Comparison of ENCODE assay signal across 10 cellular contexts in the genomic region with DNA sequence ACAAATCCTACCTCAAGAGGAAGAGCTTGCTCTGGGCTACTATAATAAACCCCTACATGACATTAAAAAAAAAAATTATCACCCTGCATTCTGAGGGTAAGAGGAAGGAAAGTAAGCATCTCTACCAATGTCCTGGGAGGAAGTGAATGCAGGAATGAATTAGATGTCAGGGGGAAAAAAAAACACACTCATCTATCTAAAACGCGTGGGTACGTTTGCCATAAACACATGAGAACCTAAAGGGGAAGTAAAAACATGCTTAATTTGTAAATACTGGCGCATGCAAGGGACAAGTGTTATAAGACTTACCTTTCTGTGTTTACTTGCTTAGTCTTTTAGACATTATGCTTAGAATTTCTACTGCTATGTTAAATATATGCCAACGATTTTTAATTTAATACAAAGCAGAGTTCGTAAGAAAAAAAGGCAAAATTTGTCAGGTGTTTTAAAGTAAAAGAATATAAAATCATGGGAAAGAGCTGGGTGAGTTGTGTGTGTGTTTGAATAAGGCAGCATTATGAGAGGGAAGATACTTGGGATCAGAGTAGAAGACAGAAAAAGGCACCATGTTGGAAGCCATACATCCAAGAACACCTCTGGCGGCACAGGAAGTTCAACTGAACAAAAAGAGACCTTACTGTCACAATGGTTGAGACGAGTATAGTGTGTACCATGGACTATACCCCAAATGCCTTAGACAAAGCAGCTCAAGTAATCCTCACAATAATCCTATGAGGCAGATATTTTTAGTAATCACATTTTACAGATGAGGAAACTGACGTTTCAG. TPM values are rescaled to one million over a fixed set of nuclear protein-coding genes. Genes with fewer than 3 reads are reported as not detected.
DNase-seq lines count a peak whose midpoint lies in the region; ATAC-seq, FAIRE-seq and TF ChIP-seq lines count a peak whose summit lies in the region.
"Had no signal": no experiment of that assay in that cellular context is flagged by ENCODE, and none has a peak within 500 bp of the region (broad histone marks: within the 10 kb centered on the region; RNA-seq: fewer than 3 reads in every experiment).

No MANE protein-coding gene starts in this region.

- peaks cover 2% of the 10 kb centered on the region for H3K27me3 Mint-ChIP-seq in activated CD8-positive, alpha-beta T cell treated with anti-CD3 and anti-CD28 coated beads, Interleukin-2, amount 10 ng/mL, durations not matched to agents 7 days and 5 days (ENCODE audit: low read depth)
- peaks cover 0 to 1% (median 0%) of the 10 kb centered on the region in 5 donors for H3K27me3 Mint-ChIP-seq in naive thymus-derived CD8-positive, alpha-beta T cell

- no peaks in the 10 kb centered on the region for H3K9me3 Mint-ChIP-seq in activated CD8-positive, alpha-beta T cell treated with anti-CD3 and anti-CD28 coated beads, Interleukin-2, amount 10 ng/mL, durations not matched to agents 7 days and 5 days (ENCODE audit: insufficient read depth)
- no peaks in the 10 kb centered on the region for H3K9me3 Mint-ChIP-seq in naive thymus-derived CD8-positive, alpha-beta T cell

- H3K4me1 Mint-ChIP-seq in activated CD8-positive, alpha-beta T cell treated with anti-CD3 and anti-CD28 coated beads, Interleukin-2, amount 10 ng/mL, durations not matched to agents 7 days and 5 days (ENCODE audit: low read depth): peaks cover 38% of the 10 kb centered on the region
- peaks cover 26 to 50% (median 36%) of the 10 kb centered on the region in 4 donors for H3K4me1 Mint-ChIP-seq in naive thymus-derived CD8-positive, alpha-beta T cell

- H3K27ac ChIP-seq in HL-60 (replicated peaks): peak overlapping the region; percentile 84

- H3K27ac Mint-ChIP-seq in activated CD8-positive, alpha-beta T cell treated with anti-CD3 and anti-CD28 coated beads, Interleukin-2, amount 10 ng/mL, durations not matched to agents 7 days and 5 days: no peak overlapping the region
- peak overlapping the region in 7 of 10 donors; percentile 44 to 92 (median 88) for H3K27ac Mint-ChIP-seq in naive thymus-derived CD8-positive, alpha-beta T cell

- H3K4me3 Mint-ChIP-seq in activated CD8-positive, alpha-beta T cell treated with anti-CD3 and anti-CD28 coated beads, Interleukin-2, amount 10 ng/mL, durations not matched to agents 7 days and 5 days: peak overlapping the region; percentile 89
- peak overlapping the region in 8 of 10 donors; percentile 89 to 93 (median 92) for H3K4me3 Mint-ChIP-seq in naive thymus-derived CD8-positive, alpha-beta T cell

- POLR2A ChIA-PET in activated CD8-positive, alpha-beta T cell treated with anti-CD3 and anti-CD28 coated beads, Interleukin-2, amount 10 ng/mL, durations not matched to agents 7 days and 5 days (lab: Charles Lee): interaction anchor here (0.6 kb wide), 1 partner anchor 54 kb away, joined by 3 read pairs; no protein-coding TSS in a partner anchor
- POLR2A ChIA-PET in naive thymus-derived CD8-positive, alpha-beta T cell (lab: Charles Lee): interaction anchor here (3.2 kb wide), 1 partner anchor 54 kb away, joined by 28 read pairs; a partner anchor contains a TSS

- no peak for TF ChIP-seq CTCF in D721Med (IDR thresholded peaks at IDR 0.05; ENCODE audit: insufficient read depth, missing control alignments)
- TF ChIP-seq CTCF in HL-60 (IDR thresholded peaks at IDR 0.05; ENCODE audit: insufficient read depth, low read length): no peak

- H3K27me3 ChIP-seq in HL-60 (ENCODE audit: insufficient read depth, poor library complexity, severe bottlenecking): no peaks in the 10 kb centered on the region

- peak; percentile 56 for FAIRE-seq in D721Med (lab: Jason Lieb, UNC)

- CTCF ChIA-PET in activated CD8-positive, alpha-beta T cell treated with anti-CD3 and anti-CD28 coated beads, Interleukin-2, amount 10 ng/mL, durations not matched to agents 7 days and 5 days (lab: Charles Lee): interaction anchor here (1.0 kb wide), 1 partner anchor 59 kb away, joined by 3 read pairs; no protein-coding TSS in a partner anchor

- DNase-seq in D721Med (ENCODE audit: insufficient read length, low spot score) (no peak), HL-60 (ENCODE audit: low read depth in 1 of 2, low spot score in 1 of 2) (peak; percentile 4 to 28), midbrain (lab: John Stamatoyannopoulos, UW) (no peak)
- DNase-seq in activated CD8-positive, alpha-beta T cell treated with anti-CD3 and anti-CD28 coated beads, Interleukin-2, amount 10 ng/mL, durations not matched to agents 7 days and 5 days: no peak
- no peak for DNase-seq in naive thymus-derived CD8-positive, alpha-beta T cell
- DNase-seq: cortex of kidney had no signal

- peaks cover 22% of the 10 kb centered on the region for H3K36me3 Mint-ChIP-seq in activated CD8-positive, alpha-beta T cell treated with anti-CD3 and anti-CD28 coated beads, Interleukin-2, amount 10 ng/mL, durations not matched to agents 7 days and 5 days (ENCODE audit: low read depth)
- peaks cover 0 to 2% (median 0%) of the 10 kb centered on the region in 3 donors for H3K36me3 Mint-ChIP-seq in naive thymus-derived CD8-positive, alpha-beta T cell

- ATAC-seq in activated CD8-positive, alpha-beta T cell treated with anti-CD3 and anti-CD28 coated beads, Interleukin-2, amount 10 ng/mL, durations not matched to agents 7 days and 5 days: no peak
- ATAC-seq in naive thymus-derived CD8-positive, alpha-beta T cell: no peak
- ATAC-seq in GM19395 (IDR thresholded peaks at IDR 0.05; ENCODE audit: unreplicated experiment): no peak
- ATAC-seq in HG02571 (IDR thresholded peaks at IDR 0.05; ENCODE audit: unreplicated experiment): no peak
- ATAC-seq in GM21381 (IDR thresholded peaks at IDR 0.05; ENCODE audit: unreplicated experiment): no peak

- peak overlapping the region; percentile 70 for H3K4me3 ChIP-seq in HL-60 (replicated peaks; ENCODE audit: insufficient read depth, low read length)

RNA-seq across cellular contexts. Expression of a gene that starts 1.5 kb away (rescaled TPM):
- 10 to 100 TPM; 16.7 to 17.1 TPM for total RNA-seq in activated CD8-positive, alpha-beta T cell treated with anti-CD3 and anti-CD28 coated beads, Interleukin-2, amount 10 ng/mL, durations not matched to agents 7 days and 5 days
- total RNA-seq in naive thymus-derived CD8-positive, alpha-beta T cell: 1 to 10 TPM; 7.8 to 8.0 TPM
- 1 to 10 TPM; 1.8 to 3.0 (median 2.1) TPM for polyA plus RNA-seq in naive thymus-derived CD8-positive, alpha-beta T cell

RNA-seq across cellular contexts. Expression of a gene that starts 1.8 kb away (rescaled TPM):
- total RNA-seq in activated CD8-positive, alpha-beta T cell treated with anti-CD3 and anti-CD28 coated beads, Interleukin-2, amount 10 ng/mL, durations not matched to agents 7 days and 5 days: under 1 TPM; 0.23 to 0.40 TPM
- total RNA-seq in naive thymus-derived CD8-positive, alpha-beta T cell: under 1 TPM in 1 of 2 experiments, not detected in 1; 0.44 TPM
- polyA plus RNA-seq in naive thymus-derived CD8-positive, alpha-beta T cell: under 1 TPM in 1 of 3 donors, not detected in 2; 0.07 TPM
- total RNA-seq: T-helper 1 cell treated with Interleukin-12 subunit alpha and Interleukin-12 subunit beta and Interleukin-4 antibody, amounts not matched to agents 30 ng/mL and 1 ng/mL, for 36 hours had no signal

RNA-seq across cellular contexts. Expression of a gene that starts 48.0 kb away (rescaled TPM):
- under 1 TPM; 0.29 TPM for total RNA-seq in activated CD8-positive, alpha-beta T cell treated with anti-CD3 and anti-CD28 coated beads, Interleukin-2, amount 10 ng/mL, durations not matched to agents 7 days and 5 days
- total RNA-seq in naive thymus-derived CD8-positive, alpha-beta T cell: 1 to 10 TPM; 1.6 to 1.9 TPM
- polyA plus RNA-seq in naive thymus-derived CD8-positive, alpha-beta T cell: under 1 TPM in 1 of 3 donors, not detected in 2; 0.09 TPM

RNA-seq across cellular contexts. Expression of a gene that starts 54.5 kb away (rescaled TPM):
- 10 to 100 TPM; 11.7 to 15.1 TPM for total RNA-seq in activated CD8-positive, alpha-beta T cell treated with anti-CD3 and anti-CD28 coated beads, Interleukin-2, amount 10 ng/mL, durations not matched to agents 7 days and 5 days
- total RNA-seq in naive thymus-derived CD8-positive, alpha-beta T cell: 10 to 100 TPM; 17.9 to 19.6 TPM
- 10 to 100 TPM in 1 of 3 donors, 1 to 10 TPM in 2; 8.0 to 10.0 (median 9.9) TPM for polyA plus RNA-seq in naive thymus-derived CD8-positive, alpha-beta T cell

RNA-seq across cellular contexts. Expression of a gene that starts 54.7 kb away (rescaled TPM):
- total RNA-seq in activated CD8-positive, alpha-beta T cell treated with anti-CD3 and anti-CD28 coated beads, Interleukin-2, amount 10 ng/mL, durations not matched to agents 7 days and 5 days: 10 to 100 TPM; 15.0 to 15.5 TPM
- total RNA-seq in naive thymus-derived CD8-positive, alpha-beta T cell: 10 to 100 TPM; 11.4 to 13.9 TPM
- polyA plus RNA-seq in naive thymus-derived CD8-positive, alpha-beta T cell: under 1 TPM; 0.25 to 0.50 (median 0.40) TPM

Comparison
In these comparisons a context has a peak if more than half of its experiments do, and no peak if none do; other contexts are left out.
1. DNase-seq: peak in HL-60 (2 of 2); none in D721Med (single experiment), activated CD8-positive, alpha-beta T cell treated with anti-CD3 and anti-CD28 coated beads, Interleukin-2, amount 10 ng/mL, durations not matched to agents 7 days and 5 days (single experiment), naive thymus-derived CD8-positive, alpha-beta T cell (0 of 10) and midbrain (single experiment).